18 cellular contexts compared by ENCODE assay signal in genomic region chr19:18608102-18608804, GRCh38. TPM values are rescaled to one million over a fixed set of nuclear protein-coding genes. Genes with fewer than 3 reads are reported as not detected.
DNase-seq lines count a peak whose midpoint lies in the region; ATAC-seq and TF ChIP-seq lines count a peak whose summit lies in the region.
"Had no signal": no experiment of that assay in that cellular context is flagged by ENCODE, and none has a peak within 500 bp of the region (broad histone marks: within the 10 kb centered on the region; RNA-seq: fewer than 3 reads in every experiment).

No MANE protein-coding gene starts in this region.

- no peak overlapping the region for H3K27ac Mint-ChIP-seq in Caco-2 (ENCODE audit: unreplicated experiment)
- H3K27ac Mint-ChIP-seq: activated B cell treated with CpG ODN at 0.5 μM for 24 hours; activated CD4-positive, alpha-beta memory T cell treated with anti-CD3 and anti-CD28 coated beads, Interleukin-2, amount 10 ng/mL, durations not matched to agents 7 days and 5 days; H9 had no signal

- ATAC-seq in HG03432 (IDR thresholded peaks at IDR 0.05; ENCODE audit: unreplicated experiment) (no peak), aorta (ENCODE audit: low FRiP score) (no peak)

- no peak overlapping the region for H3K9ac ChIP-seq in skeletal muscle satellite cell (ENCODE audit: low read depth, low read length)

- H3F3A ChIP-seq in PC-9 (ENCODE audit: insufficient read depth, low read depth): peaks cover 44% of the 10 kb centered on the region; the same call in 1 of the 2 replicates

- intact Hi-C loops in Caco-2 (cut with micrococcal nuclease; ENCODE audit: unreplicated experiment) (no loop called here), PC-9 (cut with micrococcal nuclease; ENCODE audit: unreplicated experiment) (loop anchor here (10.0 kb wide), 1 partner anchor 157 kb away; no protein-coding TSS in a partner anchor), aorta (cut with DNase I) (no loop called here)

- no peak overlapping the region for H2AFZ ChIP-seq in PC-9

- TF ChIP-seq CTCF in Caco-2 (IDR thresholded peaks at IDR 0.05; ENCODE audit: insufficient read depth in 1 of 2, low read depth in 1 of 2, low read length in 1 of 2, severe bottlenecking in 1 of 2, unreplicated experiment in 1 of 2) (no peak), PC-9 (conservative IDR thresholded peaks at IDR 0.05) (no peak)

- no peaks in the 10 kb centered on the region for H3K36me3 ChIP-seq in Caco-2 (ENCODE audit: control insufficient read depth, insufficient read depth, low read length)
- no peaks in the 10 kb centered on the region for H3K36me3 ChIP-seq in PC-9 (ENCODE audit: low read depth)
- no peaks in the 10 kb centered on the region for H3K36me3 ChIP-seq in skeletal muscle satellite cell (ENCODE audit: insufficient read depth, low read length)
- H3K36me3 ChIP-seq in aorta (ENCODE audit: control insufficient read depth in 1 of 2, insufficient read depth in 2 of 2, low read length in 1 of 2): no peaks in the 10 kb centered on the region

- 61 to 66% methylated on average over 5 of the region's 5 CpGs for WGBS in aorta, 2 donors

- no peaks in the 10 kb centered on the region for H4K20me1 ChIP-seq in PC-9 (ENCODE audit: insufficient read depth)

- no peak overlapping the region for H3K27ac ChIP-seq in PC-9
- no peak overlapping the region for H3K27ac ChIP-seq in aorta (ENCODE audit: low read depth in 1 of 2, low read length in 2 of 2)

- peak overlapping the region; percentile 86 for H3K4me2 ChIP-seq in PC-9
- peak overlapping the region; percentile 77 for H3K4me2 ChIP-seq in skeletal muscle satellite cell (ENCODE audit: low read length)

- CTCF ChIA-PET in Caco-2 (lab: Charles Lee): no interaction called here
- CTCF ChIA-PET in PC-9 (lab: Charles Lee): no interaction called here

- H3K4me1 ChIP-seq in Caco-2: peaks cover 36% of the 10 kb centered on the region
- peaks cover 26% of the 10 kb centered on the region for H3K4me1 ChIP-seq in PC-9 (replicated peaks; ENCODE audit: insufficient read depth)
- H3K4me1 ChIP-seq in skeletal muscle satellite cell (ENCODE audit: control insufficient read depth, insufficient read depth, low read length): peaks cover 28% of the 10 kb centered on the region
- no peaks in the 10 kb centered on the region for H3K4me1 ChIP-seq in aorta (ENCODE audit: control insufficient read depth in 1 of 2, insufficient read depth in 2 of 2, low read length in 2 of 2)

- POLR2A ChIA-PET in Caco-2 (lab: Charles Lee): no interaction called here
- POLR2A ChIA-PET in PC-9 (lab: Charles Lee; ENCODE audit: unreplicated experiment): interaction anchor here (0.6 kb wide), 1 partner anchor 19 kb away, joined by 5 read pairs; no protein-coding TSS in a partner anchor

- no TSS peak for BruUV-seq in Caco-2 (replicated peaks; lab: Mats Ljungman, UMichigan)
- BruUV-seq in PC-9 (replicated peaks; lab: Mats Ljungman, UMichigan): no TSS peak

- H3K9me3 ChIP-seq in Caco-2: no peaks in the 10 kb centered on the region
- H3K9me3 ChIP-seq in PC-9 (ENCODE audit: insufficient read depth, low read depth): no peaks in the 10 kb centered on the region
- no peaks in the 10 kb centered on the region for H3K9me3 ChIP-seq in skeletal muscle satellite cell (replicated peaks; ENCODE audit: low read length)
- no peaks in the 10 kb centered on the region for H3K9me3 ChIP-seq in aorta (ENCODE audit: control insufficient read depth, low read length)

- no peaks in the 10 kb centered on the region for H3K9me3 Mint-ChIP-seq in Caco-2 (ENCODE audit: unreplicated experiment)
- H3K9me3 Mint-ChIP-seq: activated B cell treated with CpG ODN at 0.5 μM for 24 hours; activated CD4-positive, alpha-beta memory T cell treated with anti-CD3 and anti-CD28 coated beads, Interleukin-2, amount 10 ng/mL, durations not matched to agents 7 days and 5 days had no signal

- H3K4me3 ChIP-seq in Caco-2 (ENCODE audit: low read depth, low read length) (no peak overlapping the region), PC-9 (peak overlapping the region; percentile 53; the same call in 1 of the 2 replicates), skeletal muscle satellite cell (ENCODE audit: low read length) (no peak overlapping the region), aorta (ENCODE audit: low read length in 2 of 2) (no peak overlapping the region)

- no peaks in the 10 kb centered on the region for H3K79me2 ChIP-seq in PC-9 (ENCODE audit: low read depth)

- H3K27me3 Mint-ChIP-seq in Caco-2 (ENCODE audit: insufficient read depth, unreplicated experiment): peaks cover 29% of the 10 kb centered on the region

- H3K9me2 ChIP-seq in PC-9 (ENCODE audit: insufficient read depth): no peaks in the 10 kb centered on the region

- no peaks in the 10 kb centered on the region for H3K36me3 Mint-ChIP-seq in Caco-2 (ENCODE audit: insufficient read depth, unreplicated experiment)

- DNase-seq in Caco-2 (no peak), PC-9 (no peak), epidermal melanocyte (ENCODE audit: insufficient read length, low spot score) (peak; percentile 11), aorta (no peak)
- no peak for DNase-seq in activated CD4-positive, CD25-positive, alpha-beta regulatory T cell treated with anti-CD3 and anti-CD28 coated beads, Interleukin-2, amount 50 U/mL, for 72 hours
- DNase-seq: activated B cell treated with CpG ODN at 0.5 μM for 24 hours; activated CD4-positive, alpha-beta memory T cell treated with anti-CD3 and anti-CD28 coated beads, Interleukin-2, amount 10 ng/mL, durations not matched to agents 7 days and 5 days; amygdala; cerebellar nuclear complex; DND-41; effector CD4-positive, alpha-beta T cell; H9; left ventricle myocardium superior; NCI-H2081 treated with DMSO at 0.1 percent for 48 hours; NCI-H510A had no signal

- H3K27me3 ChIP-seq in Caco-2 (replicated peaks; ENCODE audit: control insufficient read depth, insufficient read depth, low read length) (peaks cover 17% of the 10 kb centered on the region), PC-9 (ENCODE audit: insufficient read depth, low read depth) (peaks cover 78% of the 10 kb centered on the region), skeletal muscle satellite cell (ENCODE audit: control insufficient read depth, insufficient read depth, low read length) (peaks cover 55% of the 10 kb centered on the region), aorta (ENCODE audit: control insufficient read depth in 1 of 2, insufficient read depth in 2 of 2, low read length in 1 of 2) (no peaks in the 10 kb centered on the region)

- H3K4me1 Mint-ChIP-seq in Caco-2 (ENCODE audit: low read depth, unreplicated experiment): peaks cover 16% of the 10 kb centered on the region

- H3K4me3 Mint-ChIP-seq in Caco-2 (ENCODE audit: unreplicated experiment): peak overlapping the region; percentile 66
- H3K4me3 Mint-ChIP-seq: activated B cell treated with CpG ODN at 0.5 μM for 24 hours; activated CD4-positive, alpha-beta memory T cell treated with anti-CD3 and anti-CD28 coated beads, Interleukin-2, amount 10 ng/mL, durations not matched to agents 7 days and 5 days had no signal

RNA-seq across cellular contexts. Expression of gene CRLF1, which starts 1.7 kb away (rescaled TPM):
- 0.61 and 2.6 TPM in 2 replicates for total RNA-seq in Caco-2 (2022)
- total RNA-seq in PC-9 (2021): 0.46 and 2.8 TPM in 2 replicates
- total RNA-seq in skeletal muscle satellite cell (2012; rRNA removed): 21.6 and 36.8 TPM in 2 replicates
- 10 to 100 TPM; 34.3 to 92.5 TPM for total RNA-seq in aorta
- 1,000 to 10,000 TPM in 1 of 2 donors, 100 to 1,000 TPM in 1; 317 to 1,029 TPM for polyA plus RNA-seq in aorta
- total RNA-seq: activated B cell treated with CpG ODN at 0.5 μM for 24 hours; activated CD4-positive, alpha-beta memory T cell treated with anti-CD3 and anti-CD28 coated beads, Interleukin-2, amount 10 ng/mL, durations not matched to agents 7 days and 5 days had no signal

RNA-seq across cellular contexts. Expression of gene TMEM59L, which starts 4.4 kb away (rescaled TPM):
- total RNA-seq in Caco-2 (2022) (0.25 TPM in 1 of 2 replicates, not detected in the other), PC-9 (2021) (0.65 and 2.5 TPM in 2 replicates), aorta (1 to 10 TPM in 1 of 2 donors, under 1 TPM in 1; 0.97 to 8.9 TPM)
- 0.87 and 1.0 TPM in 2 replicates for total RNA-seq in skeletal muscle satellite cell (2012; rRNA removed)
- polyA plus RNA-seq in aorta: 1 to 10 TPM; 3.0 to 8.5 TPM
- total RNA-seq: activated B cell treated with CpG ODN at 0.5 μM for 24 hours, mononuclear cell had no signal

RNA-seq across cellular contexts. Expression of gene REX1BD, which starts 19.7 kb away (rescaled TPM):
- total RNA-seq in Caco-2 (2022): 44.8 and 48.3 TPM in 2 replicates
- 44.8 and 64.3 TPM in 2 replicates for total RNA-seq in PC-9 (2021)
- total RNA-seq in skeletal muscle satellite cell (2012; rRNA removed): 54.2 and 74.0 TPM in 2 replicates
- total RNA-seq in aorta: 10 to 100 TPM; 33.3 to 67.1 TPM
- 100 to 1,000 TPM in 1 of 2 donors, 10 to 100 TPM in 1; 22.9 to 192 TPM for polyA plus RNA-seq in aorta

RNA-seq across cellular contexts. Expression of gene KLHL26, which starts 28.6 kb away (rescaled TPM):
- total RNA-seq in Caco-2 (2022) (7.9 and 9.8 TPM in 2 replicates), PC-9 (2021) (11.8 and 12.5 TPM in 2 replicates), aorta (10 to 100 TPM; 12.1 to 19.2 TPM)
- total RNA-seq in skeletal muscle satellite cell (2012; rRNA removed): 3.3 and 3.5 TPM in 2 replicates
- polyA plus RNA-seq in aorta: 1 to 10 TPM; 1.9 to 7.1 TPM

RNA-seq across cellular contexts. Expression of gene UBA52, which starts 36.6 kb away (rescaled TPM):
- total RNA-seq in Caco-2 (2022) (1,276 and 1,389 TPM in 2 replicates), PC-9 (2021) (1,141 and 1,151 TPM in 2 replicates), aorta (100 to 1,000 TPM; 750 to 787 TPM)
- total RNA-seq in skeletal muscle satellite cell (2012; rRNA removed): 695 and 1,141 TPM in 2 replicates
- polyA plus RNA-seq in aorta: 1,000 to 10,000 TPM; 1,225 to 1,252 TPM
